ENCODE assay signal across 25 cellular contexts in the genomic region with DNA sequence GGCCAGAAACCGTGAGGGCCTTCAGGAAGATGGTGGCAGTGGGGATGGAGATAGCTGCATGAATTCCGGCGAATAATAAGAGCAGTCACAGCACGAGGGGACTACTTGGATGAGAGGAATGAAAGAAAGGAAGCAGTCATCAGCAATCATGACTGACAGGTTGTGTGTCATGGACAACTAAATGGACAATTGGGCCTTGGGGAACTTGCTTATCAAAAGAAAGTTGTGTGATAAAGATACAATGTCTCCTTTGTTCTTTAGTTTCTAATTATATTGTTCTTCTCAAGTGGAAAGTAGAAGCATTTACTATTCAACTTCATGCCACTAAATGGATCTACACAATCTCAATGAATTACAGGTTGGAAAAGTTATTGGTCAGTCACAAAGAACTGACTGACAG.
DNase-seq lines count a peak whose midpoint lies in the region; ATAC-seq, FAIRE-seq and TF ChIP-seq lines count a peak whose summit lies in the region.
"Had no signal": no experiment of that assay in that cellular context is flagged by ENCODE, and none has a peak within 500 bp of the region (broad histone marks: within the 10 kb centered on the region; RNA-seq: fewer than 3 reads in every experiment).

No MANE protein-coding gene starts in this region.

- TF ChIP-seq CTCF in MCF 10A (IDR thresholded peaks at IDR 0.05; ENCODE audit: unreplicated experiment) (no peak), mammary epithelial cell (conservative IDR thresholded peaks at IDR 0.05 in 1 of 2, IDR thresholded peaks at IDR 0.05 in 1 of 2; ENCODE audit: extremely low read depth in 1 of 2, insufficient read depth in 1 of 2, low read depth in 1 of 2, low read length in 2 of 2) (no peak), GM12878 (IDR thresholded peaks at IDR 0.05 in 2 of 3, conservative IDR thresholded peaks at IDR 0.05 in 1 of 3; ENCODE audit: control insufficient read depth in 2 of 3, extremely low read depth in 1 of 3, insufficient read depth in 1 of 3, low read depth in 3 of 3, low read length in 3 of 3) (no peak)

- peaks cover 6% of the 10 kb centered on the region for H3K36me3 ChIP-seq in mammary epithelial cell (ENCODE audit: insufficient read depth, low read length)
- H3K36me3 ChIP-seq in GM12878 (ENCODE audit: control insufficient read depth in 2 of 2, insufficient read depth in 2 of 2, low read length in 1 of 2): no peaks in the 10 kb centered on the region
- H3K36me3 ChIP-seq: BLaER1 treated with 17β-estradiol and CSF1 and Interleukin-3, amounts not matched to agents 10 nM and 100 nM had no signal

- intact Hi-C loops in MCF 10A (cut with micrococcal nuclease) (no loop called here), mammary epithelial cell (cut with micrococcal nuclease) (no loop called here), GM12878 (cut with micrococcal nuclease; ENCODE audit: unreplicated experiment) (no loop called here)

- TF ChIP-seq RAD21 in GM12878 (IDR thresholded peaks at IDR 0.05; ENCODE audit: insufficient read depth, low read depth, low read length): no peak

- no peaks in the 10 kb centered on the region for H3K27me3 Mint-ChIP-seq in MCF 10A (ENCODE audit: insufficient read depth, unreplicated experiment)
- H3K27me3 Mint-ChIP-seq: B cell had no signal

- POLR2A ChIA-PET in MCF 10A (lab: Yijun Ruan, JAX): no interaction called here
- POLR2A ChIA-PET in GM12878 (lab: Charles Lee): no interaction called here

- no peak for TF ChIP-seq POLR2A in GM12878 (IDR thresholded peaks at IDR 0.05; ENCODE audit: low read depth, low read length)

- peaks cover 100% of the 10 kb centered on the region for H3K36me3 Mint-ChIP-seq in MCF 10A (ENCODE audit: insufficient read depth, unreplicated experiment)
- H3K36me3 Mint-ChIP-seq: CD8-positive, alpha-beta T cell had no signal

- H3K4me1 Mint-ChIP-seq in MCF 10A (ENCODE audit: insufficient read depth, unreplicated experiment): peaks cover 13% of the 10 kb centered on the region
- H3K4me1 Mint-ChIP-seq: B cell had no signal

- H4K20me1 ChIP-seq in mammary epithelial cell (ENCODE audit: insufficient read depth, low read length) (no peaks in the 10 kb centered on the region), GM12878 (ENCODE audit: control insufficient read depth, insufficient read depth) (no peaks in the 10 kb centered on the region)
- H4K20me1 ChIP-seq: BLaER1 treated with 17β-estradiol and CSF1 and Interleukin-3, amounts not matched to agents 10 nM and 100 nM had no signal

- no peak for TF ChIP-seq EP300 in GM12878 (IDR thresholded peaks at IDR 0.05; ENCODE audit: borderline replicate concordance in 1 of 2, control insufficient read depth in 1 of 2, low read depth in 2 of 2, low read length in 2 of 2)

- no peaks in the 10 kb centered on the region for H3K27me3 ChIP-seq in mammary epithelial cell (ENCODE audit: insufficient read depth, low read length)
- no peaks in the 10 kb centered on the region for H3K27me3 ChIP-seq in GM12878 (replicated peaks in 1 of 2; ENCODE audit: control insufficient read depth in 2 of 2, insufficient read depth in 2 of 2, low read length in 1 of 2)
- H3K27me3 ChIP-seq: BLaER1 treated with 17β-estradiol and CSF1 and Interleukin-3, amounts not matched to agents 10 nM and 100 nM had no signal

- no peak overlapping the region for H3K27ac ChIP-seq in mammary epithelial cell (ENCODE audit: insufficient read depth, low read depth, low read length)
- no peak overlapping the region for H3K27ac ChIP-seq in GM12878 (ENCODE audit: control insufficient read depth, insufficient read depth)
- H3K27ac ChIP-seq: 22Rv1; A549; BLaER1 treated with 17β-estradiol and CSF1 and Interleukin-3, amounts not matched to agents 10 nM and 100 nM; C4-2B had no signal

- RAD21 ChIA-PET in GM12878 (lab: Charles Lee; ENCODE audit: unreplicated experiment): no interaction called here

- in situ Hi-C loops in mammary epithelial cell (cut with MboI; ENCODE audit: low sequenced_read_pairs in 2 of 2) (no loop called here), GM12878 (cut with MboI) (no loop called here)

- no peaks in the 10 kb centered on the region for H3K9me3 Mint-ChIP-seq in MCF 10A (ENCODE audit: unreplicated experiment)
- H3K9me3 Mint-ChIP-seq: CD4-positive, alpha-beta T cell; CD8-positive, alpha-beta T cell had no signal

- SMC1A ChIA-PET in GM12878 (lab: Charles Lee; ENCODE audit: uncharacterized antibody, unreplicated experiment): interaction anchor here (1.0 to 1.4 kb wide), 2 partner anchors 9 to 115 kb away, joined by 3 read pairs; no protein-coding TSS in a partner anchor

- H3K4me2 ChIP-seq in mammary epithelial cell (ENCODE audit: insufficient read depth, low read depth, low read length) (no peak overlapping the region), GM12878 (ENCODE audit: control insufficient read depth, insufficient read depth) (no peak overlapping the region)
- H3K4me2 ChIP-seq: A549; BLaER1 treated with 17β-estradiol and CSF1 and Interleukin-3, amounts not matched to agents 10 nM and 100 nM had no signal

- peak overlapping the region; percentile 76 for H3K27ac Mint-ChIP-seq in MCF 10A (ENCODE audit: low read depth, unreplicated experiment)
- H3K27ac Mint-ChIP-seq: B cell; CD4-positive, alpha-beta T cell; CD8-positive, alpha-beta T cell had no signal

- BruUV-seq in MCF 10A (replicated peaks; lab: Mats Ljungman, UMichigan): no TSS peak
- BruUV-seq in mammary epithelial cell (replicated peaks; lab: Mats Ljungman, UMichigan): no TSS peak
- no TSS peak for BruUV-seq in GM12878 (replicated peaks; lab: Mats Ljungman, UMichigan)

- H3K9ac ChIP-seq in mammary epithelial cell (ENCODE audit: insufficient read depth, low read length): no peak overlapping the region
- no peak overlapping the region for H3K9ac ChIP-seq in GM12878 (ENCODE audit: control insufficient read depth, insufficient read depth, low read length)
- H3K9ac ChIP-seq: BLaER1 treated with 17β-estradiol and CSF1 and Interleukin-3, amounts not matched to agents 10 nM and 100 nM had no signal

- H3K4me3 ChIP-seq in mammary epithelial cell (replicated peaks in 1 of 3; ENCODE audit: insufficient read depth in 1 of 3, low read depth in 2 of 3, low read length in 3 of 3) (no peak overlapping the region), GM12878 (no peak overlapping the region)
- H3K4me3 ChIP-seq: A549; BLaER1 treated with 17β-estradiol and CSF1 and Interleukin-3, amounts not matched to agents 10 nM and 100 nM had no signal

- WGBS in mammary epithelial cell (ENCODE audit: low coverage, missing lambda C conversion rate): 96% methylated on average over 4 of the region's 4 CpGs
- 58% methylated on average over 4 of the region's 4 CpGs for WGBS in GM12878 (ENCODE audit: insufficient coverage, insufficient replicate concordance, low lambda C conversion rate, missing lambda C conversion rate)

- CTCF ChIA-PET in MCF 10A (lab: Yijun Ruan, JAX) (interaction anchor here (0.6 kb wide), 1 partner anchor 74 kb away, joined by 3 read pairs; no protein-coding TSS in a partner anchor), mammary epithelial cell (lab: Charles Lee; ENCODE audit: low non-redundant PET) (no interaction called here), GM12878 (lab: Yijun Ruan, JAX) (no interaction called here)

- FAIRE-seq in GM12878 (lab: Jason Lieb, UNC): no peak
- FAIRE-seq: A549, GM12891, GM19239 had no signal

- H3K4me1 ChIP-seq in mammary epithelial cell (ENCODE audit: insufficient read depth, low read length): no peaks in the 10 kb centered on the region
- no peaks in the 10 kb centered on the region for H3K4me1 ChIP-seq in GM12878 (ENCODE audit: control insufficient read depth, insufficient read depth, low read length)
- H3K4me1 ChIP-seq: A549; BLaER1 treated with 17β-estradiol and CSF1 and Interleukin-3, amounts not matched to agents 10 nM and 100 nM had no signal

- dilution Hi-C loops in mammary epithelial cell (cut with HindIII; ENCODE audit: low sequenced_read_pairs): no loop called here

- ATAC-seq in GM12878: no peak
- no peak for ATAC-seq in SK-N-SH treated with all-trans-retinoic acid at 6 μM for 48 hours
- ATAC-seq in HG03139 (IDR thresholded peaks at IDR 0.05; ENCODE audit: unreplicated experiment): no peak
- ATAC-seq: A549; CD8-positive, alpha-beta T cell had no signal

- H3K79me2 ChIP-seq in mammary epithelial cell (ENCODE audit: insufficient read depth, low read length) (no peaks in the 10 kb centered on the region), GM12878 (ENCODE audit: control insufficient read depth, insufficient read depth, low read length) (no peaks in the 10 kb centered on the region)

- DNase-seq in MCF 10A (ENCODE audit: unreplicated experiment) (no peak), mammary epithelial cell (no peak), GM12878 (ENCODE audit: low read depth, low spot score) (no peak), foreskin melanocyte (peak; percentile 71)
- DNase-seq in activated CD4-positive, alpha-beta T cell treated with anti-CD3 and anti-CD28 coated beads, Interleukin-2, amount 50 U/mL, for 48 hours: no peak
- DNase-seq: AML-193; CD4-positive, alpha-beta T cell; CD8-positive, alpha-beta T cell; COR-L47; DMS 273 treated with DMSO at 0.1 percent for 48 hours; DMS153; DMS53; DMS79; DND-41; EL; GDM1 had no signal

- H2AFZ ChIP-seq in mammary epithelial cell (ENCODE audit: low read depth, low read length): no peak overlapping the region
- no peak overlapping the region for H2AFZ ChIP-seq in GM12878 (ENCODE audit: control insufficient read depth, low read depth, low read length)

- no peak overlapping the region for H3K4me3 Mint-ChIP-seq in MCF 10A (ENCODE audit: unreplicated experiment)
- H3K4me3 Mint-ChIP-seq: B cell; CD4-positive, alpha-beta T cell; CD8-positive, alpha-beta T cell had no signal

- H3K9me3 ChIP-seq in mammary epithelial cell (replicated peaks; ENCODE audit: insufficient read depth, low read length) (no peaks in the 10 kb centered on the region), GM12878 (replicated peaks; ENCODE audit: control insufficient read depth, insufficient read depth, low read length) (no peaks in the 10 kb centered on the region)
- H3K9me3 ChIP-seq: A549; BLaER1 treated with 17β-estradiol and CSF1 and Interleukin-3, amounts not matched to agents 10 nM and 100 nM had no signal

TF ChIP-seq in GM12878, 131 proteins besides CTCF, POLR2A, EP300 and RAD21 (continues in another document):
- no peak for TF ChIP-seq CBFB (IDR thresholded peaks at IDR 0.05; ENCODE audit: low read depth)

TF ChIP-seq in SK-N-SH treated with all-trans-retinoic acid at 6 μM for 48 hours, 23 proteins besides CTCF, POLR2A, EP300 and RAD21 (continues in another document):
- TF ChIP-seq OSR1 (CRISPR knock-in tag; IDR thresholded peaks at IDR 0.05) (no peak), ZNF8 (CRISPR knock-in tag; IDR thresholded peaks at IDR 0.05) (no peak)
- TF ChIP-seq, protein P1, sequence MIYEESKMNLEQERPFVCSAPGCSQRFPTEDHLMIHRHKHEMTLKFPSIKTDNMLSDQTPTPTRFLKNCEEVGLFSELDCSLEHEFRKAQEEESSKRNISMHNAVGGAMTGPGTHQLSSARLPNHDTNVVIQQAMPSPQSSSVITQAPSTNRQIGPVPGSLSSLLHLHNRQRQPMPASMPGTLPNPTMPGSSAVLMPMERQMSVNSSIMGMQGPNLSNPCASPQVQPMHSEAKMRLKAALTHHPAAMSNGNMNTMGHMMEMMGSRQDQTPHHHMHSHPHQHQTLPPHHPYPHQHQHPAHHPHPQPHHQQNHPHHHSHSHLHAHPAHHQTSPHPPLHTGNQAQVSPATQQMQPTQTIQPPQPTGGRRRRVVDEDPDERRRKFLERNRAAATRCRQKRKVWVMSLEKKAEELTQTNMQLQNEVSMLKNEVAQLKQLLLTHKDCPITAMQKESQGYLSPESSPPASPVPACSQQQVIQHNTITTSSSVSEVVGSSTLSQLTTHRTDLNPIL (CRISPR knock-in tag; IDR thresholded peaks at IDR 0.05; ENCODE audit: low read depth): no peak
